Comparison of ENCODE assay signal across 8 cellular contexts in the genomic region with DNA sequence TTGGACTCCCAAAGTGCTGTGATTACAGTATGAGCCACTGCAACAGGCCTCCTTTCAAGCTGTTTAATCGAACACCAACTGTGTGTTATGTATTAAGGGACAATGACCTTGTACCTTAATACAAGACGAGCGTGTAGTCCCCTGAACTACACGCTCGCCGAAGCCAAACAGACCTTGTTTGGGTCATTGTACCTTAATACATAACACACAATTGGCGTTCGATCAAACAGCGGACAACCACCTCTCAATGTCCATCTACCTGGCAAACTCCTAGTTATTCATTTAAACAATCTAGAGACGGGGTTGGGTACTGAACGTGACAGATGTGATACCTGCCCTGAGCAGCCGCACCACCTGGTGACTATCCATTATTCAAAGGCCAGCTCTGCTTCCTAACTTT. TPM values are rescaled to one million over a fixed set of nuclear protein-coding genes. Genes with fewer than 3 reads are reported as not detected.
DNase-seq lines count a peak whose midpoint lies in the region; ATAC-seq and TF ChIP-seq lines count a peak whose summit lies in the region.

No MANE protein-coding gene starts in this region.

- peak overlapping the region; percentile 89 to 99 (median 90) for H3K4me3 Mint-ChIP-seq in brain

- H3K4me3 ChIP-seq in heart left ventricle (peak overlapping the region in 9 of 12 donors; percentile 71 to 100 (median 94)), mesendoderm (ENCODE audit: low read length) (peak overlapping the region; percentile 91), uterus (peak overlapping the region; percentile 88 to 98)

- no peak overlapping the region for H4K5ac ChIP-seq in mesendoderm (ENCODE audit: low read length)

- H3K9me3 Mint-ChIP-seq in brain = no peaks in the 10 kb centered on the region

- ATAC-seq in heart left ventricle (no peak), GM19463 (IDR thresholded peaks at IDR 0.05; ENCODE audit: unreplicated experiment) (no peak)

- WGBS in heart left ventricle, 4 donors = 81 to 84% (median 83%) methylated on average over 12 of the region's 12 CpGs
- WGBS in mesendoderm (ENCODE audit: extremely low coverage, insufficient coverage, low lambda C conversion rate) = no CpG with 5 or more reads among the region's 12 CpGs

- intact Hi-C loops in heart left ventricle (cut with DNase I) (loop anchor here in 2 of 10 donors (5.0 kb wide), 2 partner anchors 44 to 46 kb away; partner anchors contain the start of genes C19orf44 (in 1 of the 2) and CALR3 (in 1 of the 2)), cardiac septum (cut with DNase I) (loop anchor here (5.0 kb wide), 1 partner anchor 44 kb away; the partner anchor contains the start of genes C19orf44 and CALR3), uterus (cut with DNase I; ENCODE audit: low total_unique reads) (no loop called here)

- H3K27ac ChIP-seq in heart left ventricle (peak overlapping the region in 1 of 12 donors; percentile 95), mesendoderm (ENCODE audit: low read depth, low read length) (no peak overlapping the region), uterus (peak overlapping the region in 1 of 2 donors; percentile 77)

- peak overlapping the region in 4 of 5 experiments; percentile 85 to 96 (median 90) for H3K27ac Mint-ChIP-seq in brain

- H3K4ac ChIP-seq in mesendoderm (ENCODE audit: low read depth, low read length) = no peak overlapping the region

- peak overlapping the region; percentile 92 for H3K56ac ChIP-seq in mesendoderm (ENCODE audit: low read length)

- no peak overlapping the region for H3K23ac ChIP-seq in mesendoderm (ENCODE audit: low read length)

- no peak overlapping the region for H2BK120ac ChIP-seq in mesendoderm (ENCODE audit: low read depth, low read length)

- TF ChIP-seq CTCF in heart left ventricle (IDR thresholded peaks at IDR 0.05) (no peak), brain (conservative IDR thresholded peaks at IDR 0.05) (no peak), uterus (IDR thresholded peaks at IDR 0.05) (no peak)

- peak overlapping the region; percentile 89 for H3K9ac ChIP-seq in mesendoderm (ENCODE audit: low read length)

- H3K9me3 ChIP-seq in heart left ventricle = no peaks in the 10 kb centered on the region
- H3K9me3 ChIP-seq in uterus = no peaks in the 10 kb centered on the region

- H3K27me3 ChIP-seq in heart left ventricle (no peaks in the 10 kb centered on the region), mesendoderm (ENCODE audit: insufficient read depth, low read length, poor library complexity) (no peaks in the 10 kb centered on the region), uterus (no peaks in the 10 kb centered on the region)

- H3K79me2 ChIP-seq in mesendoderm (ENCODE audit: control insufficient read depth, insufficient read depth, low read length) = peaks cover 61% of the 10 kb centered on the region

- no peak overlapping the region for H2AK5ac ChIP-seq in mesendoderm (ENCODE audit: low read length)

- peaks cover 56% of the 10 kb centered on the region for H3K36me3 Mint-ChIP-seq in brain

- TF ChIP-seq POLR2A in heart left ventricle (IDR thresholded peaks at IDR 0.05) (no peak), uterus (IDR thresholded peaks at IDR 0.05) (no peak)

- peaks cover 50% of the 10 kb centered on the region for H3K4me1 Mint-ChIP-seq in brain

- H3K79me1 ChIP-seq in mesendoderm (ENCODE audit: low read length) = peaks cover 26% of the 10 kb centered on the region

- DNase-seq in heart left ventricle (no peak), cardiac septum (ENCODE audit: low spot score) (no peak), mesendoderm (no peak), uterus (no peak), NOMO-1 treated with DMSO at 0.1 percent for 48 hours (lab: John Stamatoyannopoulos, UW; ENCODE audit: unreplicated experiment) (no peak), ecto neural progenitor cell (ENCODE audit: low spot score) (no peak)

- H3K4me2 ChIP-seq in mesendoderm (ENCODE audit: low read length) = peak overlapping the region; percentile 99

- H3K4me1 ChIP-seq in heart left ventricle = peaks cover 6 to 56% (median 33%) of the 10 kb centered on the region in 12 donors
- H3K4me1 ChIP-seq in mesendoderm (ENCODE audit: control insufficient read depth, low read depth, low read length) = peaks cover 5% of the 10 kb centered on the region
- H3K4me1 ChIP-seq in uterus = peaks cover 14 to 18% of the 10 kb centered on the region in 2 donors

- H4K8ac ChIP-seq in mesendoderm (ENCODE audit: low read depth, low read length) = no peak overlapping the region

- no peak overlapping the region for H2BK5ac ChIP-seq in mesendoderm (ENCODE audit: low read length)

- H3K36me3 ChIP-seq in heart left ventricle (peaks cover 0 to 44% (median 27%) of the 10 kb centered on the region in 9 donors), mesendoderm (ENCODE audit: control insufficient read depth, insufficient read depth, low read length) (peaks cover 6% of the 10 kb centered on the region), uterus (no peaks in the 10 kb centered on the region)

- no peak overlapping the region for H2BK15ac ChIP-seq in mesendoderm (replicated peaks; ENCODE audit: low read depth)

- no peak overlapping the region for H3K18ac ChIP-seq in mesendoderm (ENCODE audit: low read length)

- peaks cover 3% of the 10 kb centered on the region for H3K27me3 Mint-ChIP-seq in brain

RNA-seq across cellular contexts. Expression of gene CHERP, which starts 1.3 kb away (rescaled TPM):
- 10 to 100 TPM in 7 of 9 donors, 1 to 10 TPM in 2; 5.7 to 24.6 (median 17.0) TPM for total RNA-seq in heart left ventricle
- 10 to 100 TPM; 11.6 to 15.5 TPM for polyA plus RNA-seq in heart left ventricle
- 23.7 TPM for total RNA-seq in cardiac septum
- 32.9 TPM for polyA plus RNA-seq in brain (ENCODE audit: insufficient read depth, low read depth, low replicate concordance)
- 59.8 TPM for polyA plus RNA-seq in mesendoderm (2013, experiment 1 of 2)
- 59.3 TPM for polyA plus RNA-seq in mesendoderm (2013, experiment 2 of 2)
- 10 to 100 TPM in 1 of 4 donors, 1 to 10 TPM in 3; 1.8 to 47.9 (median 7.8) TPM for total RNA-seq in uterus

RNA-seq across cellular contexts. Expression of gene SLC35E1, which starts 31.3 kb away (rescaled TPM):
- total RNA-seq in heart left ventricle (10 to 100 TPM; 20.4 to 44.0 (median 24.0) TPM), cardiac septum (26.7 TPM), uterus (10 to 100 TPM; 10.2 to 39.8 (median 19.8) TPM)
- polyA plus RNA-seq in heart left ventricle (10 to 100 TPM; 21.2 to 33.9 TPM), brain (ENCODE audit: insufficient read depth, low read depth, low replicate concordance) (25.9 TPM)
- polyA plus RNA-seq in mesendoderm (2013, experiment 1 of 2) = 29.4 TPM
- polyA plus RNA-seq in mesendoderm (2013, experiment 2 of 2) = 32.0 TPM

RNA-seq across cellular contexts. Expression of gene C19orf44, which starts 44.8 kb away (rescaled TPM):
- total RNA-seq in heart left ventricle (1 to 10 TPM; 1.6 to 4.8 (median 3.3) TPM), cardiac septum (3.1 TPM), uterus (10 to 100 TPM in 1 of 4 donors, 1 to 10 TPM in 2, under 1 TPM in 1; 0.26 to 11.9 (median 7.5) TPM)
- polyA plus RNA-seq in heart left ventricle (1 to 10 TPM; 1.9 to 4.8 TPM), brain (ENCODE audit: insufficient read depth, low read depth, low replicate concordance) (3.2 TPM)
- 2.4 TPM for polyA plus RNA-seq in mesendoderm (2013, experiment 1 of 2)
- 2.4 TPM for polyA plus RNA-seq in mesendoderm (2013, experiment 2 of 2)

RNA-seq across cellular contexts. Expression of gene CALR3, which starts 45.0 kb away (rescaled TPM):
- total RNA-seq in heart left ventricle (not detected), cardiac septum (not detected), uterus (not detected)
- polyA plus RNA-seq in heart left ventricle (not detected), brain (ENCODE audit: insufficient read depth, low read depth, low replicate concordance) (not detected)
- 0.46 TPM for polyA plus RNA-seq in mesendoderm (2013, experiment 1 of 2)
- polyA plus RNA-seq in mesendoderm (2013, experiment 2 of 2) = 0.46 TPM
